Comparison of ENCODE assay signal across 1 cellular context in genomic region chr17:79990051-79990592, GRCh38.
A peak's percentile ranks its signal among the peaks of the same experiment; 100 is the strongest.
TF ChIP-seq lines count a peak whose summit lies in the region.

No MANE protein-coding gene starts in this region.

TF ChIP-seq in HepG2, 621 proteins besides CTCF, POLR2A, EP300 and RAD21 (continued from another document and continues in another):
- TF ChIP-seq ZNF644 (CRISPR knock-in tag; IDR thresholded peaks at IDR 0.05; ENCODE audit: low read depth) (peak; percentile 27; the same call in 1 of the 2 replicates), HNF4A (CRISPR knock-in tag; IDR thresholded peaks at IDR 0.05) (peak; percentile 74), GZF1 (CRISPR knock-in tag; IDR thresholded peaks at IDR 0.05) (no peak), CCDC6 (CRISPR knock-in tag; IDR thresholded peaks at IDR 0.05) (peak; percentile 89; the same call in 1 of the 2 replicates), ZNF629 (CRISPR knock-in tag; conservative IDR thresholded peaks at IDR 0.05) (peak; percentile 18; the same call in 1 of the 2 replicates), EED (CRISPR knock-in tag; IDR thresholded peaks at IDR 0.05) (no peak; the same call in 1 of the 2 replicates), CSRNP1 (CRISPR knock-in tag; IDR thresholded peaks at IDR 0.05) (no peak; the same call in 1 of the 2 replicates), THYN1 (CRISPR knock-in tag; IDR thresholded peaks at IDR 0.05; ENCODE audit: borderline replicate concordance, low read depth) (no peak), ZNF232 (CRISPR knock-in tag; IDR thresholded peaks at IDR 0.05; ENCODE audit: borderline replicate concordance) (0 out of 2 replicates have a peak, but pooled peaks have one; percentile 71), ZNF782 (CRISPR knock-in tag; IDR thresholded peaks at IDR 0.05; ENCODE audit: borderline replicate concordance) (peak; percentile 47; the same call in 1 of the 2 replicates), ZNF326 (CRISPR knock-in tag; IDR thresholded peaks at IDR 0.05; ENCODE audit: borderline replicate concordance) (peak; percentile 92; the same call in 1 of the 2 replicates), FIP1L1 (IDR thresholded peaks at IDR 0.05; ENCODE audit: borderline replicate concordance, insufficient read depth, low read depth, low read length) (no peak), IRF1 (CRISPR knock-in tag; IDR thresholded peaks at IDR 0.05; ENCODE audit: low read depth) (no peak), FOSL2 (CRISPR knock-in tag; IDR thresholded peaks at IDR 0.05) (peak; percentile 74), ZBTB33 (CRISPR knock-in tag; IDR thresholded peaks at IDR 0.05) (peak; percentile 54), SRSF9 (IDR thresholded peaks at IDR 0.05; ENCODE audit: borderline replicate concordance, insufficient read depth, low read depth, low read length, poor library complexity, severe bottlenecking) (no peak), ADNP (CRISPR knock-in tag; IDR thresholded peaks at IDR 0.05) (no peak), UBTF (CRISPR knock-in tag; IDR thresholded peaks at IDR 0.05) (peak; percentile 79), DDIT3 (CRISPR knock-in tag; IDR thresholded peaks at IDR 0.05) (no peak), NFYC (CRISPR knock-in tag; IDR thresholded peaks at IDR 0.05) (no peak; the same call in 1 of the 2 replicates), ZNF687 (CRISPR knock-in tag; IDR thresholded peaks at IDR 0.05) (peak; percentile 97), ZNF264 (CRISPR knock-in tag; IDR thresholded peaks at IDR 0.05) (0 out of 2 replicates have a peak, but pooled peaks have one; percentile 48), ZBTB26 (CRISPR knock-in tag; IDR thresholded peaks at IDR 0.05; ENCODE audit: borderline replicate concordance) (peak; percentile 66; the same call in 1 of the 2 replicates), TERF1 (CRISPR knock-in tag; IDR thresholded peaks at IDR 0.05) (no peak), ZNF713 (CRISPR knock-in tag; IDR thresholded peaks at IDR 0.05) (no peak), ZSCAN20 (CRISPR knock-in tag; IDR thresholded peaks at IDR 0.05; ENCODE audit: borderline replicate concordance) (no peak), ZNF317 (CRISPR knock-in tag; IDR thresholded peaks at IDR 0.05) (no peak; the same call in 1 of the 2 replicates), SAFB2 (CRISPR knock-in tag; IDR thresholded peaks at IDR 0.05; ENCODE audit: borderline replicate concordance, low read depth) (no peak), GABPB1 (CRISPR knock-in tag; IDR thresholded peaks at IDR 0.05) (peak; percentile 81), ZBTB3 (CRISPR knock-in tag; IDR thresholded peaks at IDR 0.05; ENCODE audit: borderline replicate concordance, low read depth) (no peak), ZNF543 (CRISPR knock-in tag; IDR thresholded peaks at IDR 0.05) (no peak), ZFP1 (CRISPR knock-in tag; IDR thresholded peaks at IDR 0.05) (no peak), KMT2A (CRISPR knock-in tag; IDR thresholded peaks at IDR 0.05) (no peak), MEF2D (CRISPR knock-in tag; IDR thresholded peaks at IDR 0.05) (0 out of 2 replicates have a peak, but pooled peaks have one; percentile 32), ZNF598 (CRISPR knock-in tag; IDR thresholded peaks at IDR 0.05; ENCODE audit: borderline replicate concordance) (no peak; the same call in 1 of the 2 replicates), BCL6 (CRISPR knock-in tag; IDR thresholded peaks at IDR 0.05) (peak; percentile 86), ZNF562 (CRISPR knock-in tag; IDR thresholded peaks at IDR 0.05; ENCODE audit: borderline replicate concordance) (no peak), SMC3 (IDR thresholded peaks at IDR 0.05; ENCODE audit: low read length) (no peak), ZNF430 (CRISPR knock-in tag; IDR thresholded peaks at IDR 0.05) (no peak; the same call in 1 of the 2 replicates), YEATS2 (CRISPR knock-in tag; IDR thresholded peaks at IDR 0.05; ENCODE audit: borderline replicate concordance) (peak; percentile 64; the same call in 1 of the 2 replicates), PTBP1 (IDR thresholded peaks at IDR 0.05; ENCODE audit: low read depth, low read length, poor library complexity, severe bottlenecking) (no peak), ZNF333 (CRISPR knock-in tag; IDR thresholded peaks at IDR 0.05; ENCODE audit: borderline replicate concordance) (no peak), ZHX1 (CRISPR knock-in tag; IDR thresholded peaks at IDR 0.05; ENCODE audit: low read depth) (peak; percentile 58; the same call in 1 of the 2 replicates), ATF2 (CRISPR knock-in tag; IDR thresholded peaks at IDR 0.05) (peak; percentile 63), ZNF256 (CRISPR knock-in tag; conservative IDR thresholded peaks at IDR 0.05) (no peak), ZNF891 (CRISPR knock-in tag; IDR thresholded peaks at IDR 0.05) (peak; percentile 75; the same call in 1 of the 2 replicates)
